In the genomic region with DNA sequence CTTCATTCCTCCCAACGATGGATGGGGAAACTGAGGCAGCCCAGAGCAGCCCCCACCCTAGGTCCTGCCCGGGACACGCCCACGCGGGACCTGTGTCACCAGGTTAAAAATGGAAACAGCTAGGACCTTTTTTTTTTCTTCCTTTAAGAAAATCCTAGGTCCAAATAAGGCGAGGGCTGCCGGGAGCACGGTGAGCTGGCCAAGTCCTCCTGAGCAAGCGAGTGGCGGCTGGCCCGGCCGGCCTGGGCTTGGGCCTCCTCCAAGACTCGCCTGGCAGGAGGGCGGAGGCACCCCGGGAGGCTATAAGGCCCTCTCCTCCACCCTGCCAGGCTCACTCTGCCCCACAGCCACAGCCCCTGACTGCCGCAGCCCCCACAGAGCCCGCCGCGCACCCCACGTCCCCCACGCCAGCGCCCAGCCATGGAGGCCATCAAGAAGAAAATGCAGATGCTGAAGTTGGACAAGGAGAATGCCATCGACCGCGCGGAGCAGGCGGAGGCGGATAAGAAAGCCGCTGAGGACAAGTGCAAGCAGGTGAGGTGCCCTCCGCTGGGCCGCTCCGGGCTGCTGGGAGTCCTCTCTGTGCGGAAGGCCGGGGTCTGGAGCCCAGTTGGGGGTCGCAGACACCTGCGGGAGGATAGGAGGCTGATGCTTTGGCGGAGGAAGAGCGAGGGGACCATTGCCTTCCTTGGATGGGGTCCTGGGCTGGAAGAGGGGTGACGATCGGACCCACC, we compare ENCODE assay signal across 9 cellular contexts. TPM values are rescaled to one million over a fixed set of nuclear protein-coding genes. Genes with fewer than 3 reads are reported as not detected.
DNase-seq lines count a peak whose midpoint lies in the region; TF ChIP-seq lines count a peak whose summit lies in the region.
"Had no signal": no experiment of that assay in that cellular context is flagged by ENCODE, and none has a peak within 500 bp of the region (broad histone marks: within the 10 kb centered on the region; RNA-seq: fewer than 3 reads in every experiment).

No MANE protein-coding gene starts in this region.

- no peak for TF ChIP-seq CTCF in HFFc6 (IDR thresholded peaks at IDR 0.05)

- peak overlapping the region; percentile 50; the same call in 1 of the 2 replicates for H3K4me3 Mint-ChIP-seq in HFFc6
- H3K4me3 Mint-ChIP-seq: stimulated activated naive CD8-positive, alpha-beta T cell treated with anti-CD3 and anti-CD28 coated beads, Interleukin-15, Interleukin-2, amounts not matched to agents 100 ng/mL and 50 ng/mL, for 24 hours had no signal

- DNase-seq in HFFc6 (peak; percentile 60), astrocyte of the hippocampus (ENCODE audit: low read depth, low spot score) (peak; percentile 94), hepatic stellate cell (ENCODE audit: low spot score) (peak; percentile 82), superior temporal gyrus (ENCODE audit: extremely low spot score) (no peak), NCI-H82 (lab: John Stamatoyannopoulos, UW) (no peak)
- DNase-seq in activated naive CD4-positive, alpha-beta T cell (lab: John Stamatoyannopoulos, UW), result no peak

- no peaks in the 10 kb centered on the region for H3K9me3 Mint-ChIP-seq in HFFc6
- H3K9me3 Mint-ChIP-seq: stimulated activated naive CD8-positive, alpha-beta T cell treated with anti-CD3 and anti-CD28 coated beads, Interleukin-15, Interleukin-2, amounts not matched to agents 100 ng/mL and 50 ng/mL, for 24 hours; T-helper 1 cell treated with Interleukin-12 subunit alpha and Interleukin-12 subunit beta and Interleukin-4 antibody, amounts not matched to agents 30 μg/mL and 1 μg/mL, for 36 hours had no signal

- peak overlapping the region; percentile 5 for H3K27ac ChIP-seq in temporal lobe (ENCODE audit: low read depth, low read length)

- H3K4me1 Mint-ChIP-seq in HFFc6 (ENCODE audit: low read depth), result peaks cover 23% of the 10 kb centered on the region

- H3K27ac Mint-ChIP-seq in HFFc6, result peak overlapping the region; percentile 85; the same call in 1 of the 2 replicates

- H3K36me3 Mint-ChIP-seq in HFFc6 (ENCODE audit: low read depth), result no peaks in the 10 kb centered on the region

- no peaks in the 10 kb centered on the region for H3K27me3 Mint-ChIP-seq in HFFc6 (ENCODE audit: insufficient read depth)
- H3K27me3 Mint-ChIP-seq: stimulated activated naive CD8-positive, alpha-beta T cell treated with anti-CD3 and anti-CD28 coated beads, Interleukin-15, Interleukin-2, amounts not matched to agents 100 ng/mL and 50 ng/mL, for 24 hours had no signal

RNA-seq across cellular contexts. Expression of gene TPM4, which starts 8.9 kb away (rescaled TPM):
- total RNA-seq in HFFc6 (2021; fragmentation: NEBNext Ultra II Directional; extraction: Animal tissue kit (Norgen Biotek cat#: 25700)), result 1,000 to 10,000 TPM in 4 of 6 experiments, 100 to 1,000 TPM in 2; 973 to 1,332 (median 1,247) TPM
- total RNA-seq in temporal lobe, result 95.1 TPM

RNA-seq across cellular contexts. Expression of gene RAB8A, which starts 44.3 kb away (rescaled TPM):
- 100 to 1,000 TPM in 3 of 6 experiments, 10 to 100 TPM in 3; 93.5 to 103 (median 100) TPM for total RNA-seq in HFFc6 (2021; fragmentation: NEBNext Ultra II Directional; extraction: Animal tissue kit (Norgen Biotek cat#: 25700))
- 26.1 TPM for total RNA-seq in temporal lobe

Comparison
In these comparisons a context has a peak if more than half of its experiments do, and no peak if none do; other contexts are left out.
1. DNase-seq: peak in HFFc6 (single experiment), astrocyte of the hippocampus (single experiment) and hepatic stellate cell (single experiment); none in superior temporal gyrus (single experiment), activated naive CD4-positive, alpha-beta T cell (0 of 4) and NCI-H82 (single experiment).
2. RNA of gene TPM4, which starts 8.9 kb away (total RNA-seq): 973 to 1,332 TPM in HFFc6; 95.1 TPM in temporal lobe (single experiment); every median in the first group is over 10 times any median in the second.